ENCODE assay signal across 17 cellular contexts in genomic region chr1:202004711-202005110, GRCh38. TPM values are rescaled to one million over a fixed set of nuclear protein-coding genes. Genes with fewer than 3 reads are reported as not detected.
DNase-seq lines count a peak whose midpoint lies in the region; ATAC-seq and TF ChIP-seq lines count a peak whose summit lies in the region.
"Had no signal": no experiment of that assay in that cellular context is flagged by ENCODE, and none has a peak within 500 bp of the region (broad histone marks: within the 10 kb centered on the region; RNA-seq: fewer than 3 reads in every experiment).

No MANE protein-coding gene starts in this region.

- H3K27ac Mint-ChIP-seq in MCF 10A (ENCODE audit: low read depth, unreplicated experiment) (peak overlapping the region; percentile 50), progenitor cell of endocrine pancreas (peak overlapping the region; percentile 90)

- H3K36me3 ChIP-seq in breast epithelium, result no peaks in the 10 kb centered on the region
- peaks cover 48 to 72% of the 10 kb centered on the region in 2 experiments for H3K36me3 ChIP-seq in mesenchymal stem cell (ENCODE audit: control insufficient read depth in 1 of 2, insufficient read depth in 2 of 2, low read depth in 1 of 2, low read length in 2 of 2)

- no peak overlapping the region for H3K4me3 ChIP-seq in breast epithelium
- H3K4me3 ChIP-seq in mesenchymal stem cell (ENCODE audit: insufficient read depth in 1 of 2, low read depth in 1 of 2, low read length in 2 of 2), result no peak overlapping the region
- H3K4me3 ChIP-seq: GM12878, MG63, SK-N-MC had no signal

- H3K4me1 ChIP-seq in breast epithelium, result peaks cover 0 to 12% of the 10 kb centered on the region in 2 donors
- H3K4me1 ChIP-seq in mesenchymal stem cell (ENCODE audit: control insufficient read depth, insufficient read depth, low read depth, low read length), result peaks cover 24% of the 10 kb centered on the region

- no peak overlapping the region for H4K91ac ChIP-seq in mesenchymal stem cell (ENCODE audit: low read length)

- H3K27me3 Mint-ChIP-seq in MCF 10A (ENCODE audit: insufficient read depth, unreplicated experiment), result no peaks in the 10 kb centered on the region
- no peaks in the 10 kb centered on the region for H3K27me3 Mint-ChIP-seq in progenitor cell of endocrine pancreas

- H3K14ac ChIP-seq in mesenchymal stem cell (ENCODE audit: low read length in 2 of 2), result no peak overlapping the region

- H3K23ac ChIP-seq in mesenchymal stem cell (ENCODE audit: low read length in 2 of 2), result no peak overlapping the region

- H2BK120ac ChIP-seq in mesenchymal stem cell (ENCODE audit: low read depth, low read length), result no peak overlapping the region

- H2BK15ac ChIP-seq in mesenchymal stem cell (ENCODE audit: low read depth, poor library complexity, severe bottlenecking), result no peak overlapping the region

- no peak overlapping the region for H2BK5ac ChIP-seq in mesenchymal stem cell (ENCODE audit: low read depth, low read length, poor library complexity, severe bottlenecking)

- no peak for ATAC-seq in GM21619 (IDR thresholded peaks at IDR 0.05; ENCODE audit: unreplicated experiment)
- ATAC-seq: GM12878, PC-3 had no signal

- H4K8ac ChIP-seq in mesenchymal stem cell (ENCODE audit: low read length), result no peak overlapping the region

- TF ChIP-seq POLR2A in breast epithelium (IDR thresholded peaks at IDR 0.05), result no peak

- no peak overlapping the region for H3K4me3 Mint-ChIP-seq in MCF 10A (ENCODE audit: unreplicated experiment)
- no peak overlapping the region for H3K4me3 Mint-ChIP-seq in progenitor cell of endocrine pancreas (ENCODE audit: low read depth)

- H3K79me1 ChIP-seq in mesenchymal stem cell (replicated peaks; ENCODE audit: low read length, poor library complexity, severe bottlenecking), result peaks cover 5% of the 10 kb centered on the region

- 87% methylated on average over 9 of the region's 9 CpGs for WGBS in mesenchymal stem cell

- no peak overlapping the region for H3K4me2 ChIP-seq in mesenchymal stem cell (ENCODE audit: low read length, poor library complexity, severe bottlenecking)
- H3K4me2 ChIP-seq: KMS-11 had no signal

- no peak overlapping the region for H3K9ac ChIP-seq in mesenchymal stem cell (ENCODE audit: low read length)
- H3K9ac ChIP-seq: KMS-11 had no signal

- TF ChIP-seq CTCF in MCF 10A (IDR thresholded peaks at IDR 0.05; ENCODE audit: unreplicated experiment), result no peak
- no peak for TF ChIP-seq CTCF in breast epithelium (IDR thresholded peaks at IDR 0.05)
- no peak for TF ChIP-seq CTCF in progenitor cell of endocrine pancreas (IDR thresholded peaks at IDR 0.05; ENCODE audit: unreplicated experiment)

- H3K27ac ChIP-seq in breast epithelium (peak overlapping the region in 1 of 2 donors; percentile 50), mesenchymal stem cell (ENCODE audit: low read length, poor library complexity, severe bottlenecking) (no peak overlapping the region)
- H3K27ac ChIP-seq: KMS-11, SK-N-MC had no signal

- CTCF ChIA-PET in MCF 10A (lab: Yijun Ruan, JAX), result interaction anchor here (0.8 to 22.6 kb wide), 9 partner anchors 8 to 120 kb away, joined by 3 to 1380 read pairs (median 11); partner anchors contain the start of genes ELF3 and GPR37L1

- POLR2A ChIA-PET in MCF 10A (lab: Yijun Ruan, JAX), result interaction anchor here (1.0 to 3.0 kb wide), 6 partner anchors 17 to 115 kb away, joined by 3 to 13 read pairs (median 5); partner anchors contain the start of gene RNPEP

- DNase-seq in MCF 10A (ENCODE audit: unreplicated experiment), result no peak
- no peak for DNase-seq in breast epithelium (ENCODE audit: low spot score in 2 of 2)
- peak; percentile 65 for DNase-seq in islet precursor cell
- no peak for DNase-seq in progenitor cell of endocrine pancreas (ENCODE audit: low spot score, unreplicated experiment)
- no peak for DNase-seq in mesenchymal stem cell
- no peak for DNase-seq in KBM-7
- DNase-seq in hepatic stellate cell (ENCODE audit: low spot score), result no peak
- DNase-seq: 8988T, MG63, NCI-H1092 treated with DMSO at 0.1 percent for 48 hours, NCI-H1694 treated with DMSO at 0.1 percent for 48 hours, NCI-H446, PC-3 had no signal

- H3K18ac ChIP-seq in mesenchymal stem cell (ENCODE audit: low read depth in 1 of 2, low read length in 2 of 2), result no peak overlapping the region

- peaks cover 75% of the 10 kb centered on the region for H3K36me3 Mint-ChIP-seq in MCF 10A (ENCODE audit: insufficient read depth, unreplicated experiment)
- H3K36me3 Mint-ChIP-seq in progenitor cell of endocrine pancreas (ENCODE audit: insufficient read depth), result peaks cover 35% of the 10 kb centered on the region

- H2AFZ ChIP-seq in mesenchymal stem cell (ENCODE audit: low read depth, low read length), result no peak overlapping the region

- H3K9me3 Mint-ChIP-seq in MCF 10A (ENCODE audit: unreplicated experiment), result no peaks in the 10 kb centered on the region
- H3K9me3 Mint-ChIP-seq in progenitor cell of endocrine pancreas (ENCODE audit: low read depth), result no peaks in the 10 kb centered on the region

- no peaks in the 10 kb centered on the region for H3K27me3 ChIP-seq in breast epithelium
- no peaks in the 10 kb centered on the region for H3K27me3 ChIP-seq in mesenchymal stem cell (ENCODE audit: control insufficient read depth in 1 of 2, insufficient read depth in 1 of 2, low read length in 2 of 2)
- H3K27me3 ChIP-seq: MG63 had no signal

- no TSS peak for BruUV-seq in MCF 10A (replicated peaks; lab: Mats Ljungman, UMichigan)

- in situ Hi-C loops in KBM-7 (cut with MboI; ENCODE audit: low pct_unique_long_range_greater_than_20kb, low sequenced_read_pairs), result no loop called here

- H3K9me3 ChIP-seq in breast epithelium, result no peaks in the 10 kb centered on the region
- H3K9me3 ChIP-seq in mesenchymal stem cell (ENCODE audit: control insufficient read depth, low read length), result no peaks in the 10 kb centered on the region
- H3K9me3 ChIP-seq: MG63 had no signal

- H3K4me1 Mint-ChIP-seq in MCF 10A (ENCODE audit: insufficient read depth, unreplicated experiment) (peaks cover 22% of the 10 kb centered on the region), progenitor cell of endocrine pancreas (ENCODE audit: low read depth) (peaks cover 30% of the 10 kb centered on the region)

- intact Hi-C loops in MCF 10A (cut with micrococcal nuclease) (no loop called here), breast epithelium (cut with DNase I; ENCODE audit: low total_unique reads) (loop anchor here (5.0 kb wide), 1 partner anchor 113 kb away; no protein-coding TSS in a partner anchor)

- H3K4ac ChIP-seq in mesenchymal stem cell (ENCODE audit: low read depth in 1 of 2, low read length in 2 of 2), result no peak overlapping the region

- no peak overlapping the region for H2BK12ac ChIP-seq in mesenchymal stem cell (ENCODE audit: low read length in 2 of 2)

- no peak overlapping the region for H2AK5ac ChIP-seq in mesenchymal stem cell (ENCODE audit: low read length, severe bottlenecking)

RNA-seq across cellular contexts. Expression of gene ELF3, which starts 5.7 kb away (rescaled TPM):
- total RNA-seq in MCF 10A (2022) (0.10 and 0.33 TPM in 2 replicates), breast epithelium (1,000 to 10,000 TPM in 1 of 3 donors, 100 to 1,000 TPM in 1, 1 to 10 TPM in 1; 1.3 to 1,061 (median 367) TPM), progenitor cell of endocrine pancreas (71.9 and 74.3 TPM in 2 replicates)
- polyA plus RNA-seq in mesenchymal stem cell (2013, experiment 1 of 2), result 0.04 TPM
- 0.07 TPM for polyA plus RNA-seq in mesenchymal stem cell (2013, experiment 2 of 2)

RNA-seq across cellular contexts. Expression of gene RNPEP, which starts 22.3 kb away (rescaled TPM):
- 147 and 155 TPM in 2 replicates for total RNA-seq in MCF 10A (2022)
- 10 to 100 TPM; 43.0 to 66.7 (median 57.4) TPM for total RNA-seq in breast epithelium
- total RNA-seq in progenitor cell of endocrine pancreas, result 54.7 and 59.5 TPM in 2 replicates
- 45.3 TPM for polyA plus RNA-seq in mesenchymal stem cell (2013, experiment 1 of 2)
- 44.4 TPM for polyA plus RNA-seq in mesenchymal stem cell (2013, experiment 2 of 2)

RNA-seq across cellular contexts. Expression of gene TIMM17A, which starts 49.4 kb away (rescaled TPM):
- 157 and 171 TPM in 2 replicates for total RNA-seq in MCF 10A (2022)
- 10 to 100 TPM; 24.5 to 30.1 (median 26.2) TPM for total RNA-seq in breast epithelium
- 43.5 and 49.5 TPM in 2 replicates for total RNA-seq in progenitor cell of endocrine pancreas
- 63.8 TPM for polyA plus RNA-seq in mesenchymal stem cell (2013, experiment 1 of 2)
- polyA plus RNA-seq in mesenchymal stem cell (2013, experiment 2 of 2), result 69.6 TPM

RNA-seq across cellular contexts. Expression of gene LMOD1, which starts 58.4 kb away (rescaled TPM):
- total RNA-seq in MCF 10A (2022), result not detected in 2 replicates
- 10 to 100 TPM; 60.0 to 92.2 (median 87.2) TPM for total RNA-seq in breast epithelium
- total RNA-seq in progenitor cell of endocrine pancreas, result 0.41 and 0.62 TPM in 2 replicates
- polyA plus RNA-seq in mesenchymal stem cell (2013, experiment 1 of 2), result 10.1 TPM
- 9.6 TPM for polyA plus RNA-seq in mesenchymal stem cell (2013, experiment 2 of 2)
- polyA plus RNA-seq: GM12878 had no signal
